17 cellular contexts compared by ENCODE assay signal in genomic region chr2:172323256-172323655, GRCh38.
DNase-seq lines count a peak whose midpoint lies in the region; ATAC-seq and TF ChIP-seq lines count a peak whose summit lies in the region.
"Had no signal": no experiment of that assay in that cellular context is flagged by ENCODE, and none has a peak within 500 bp of the region (broad histone marks: within the 10 kb centered on the region; RNA-seq: fewer than 3 reads in every experiment).

No MANE protein-coding gene starts in this region.

- H3K27me3 ChIP-seq in RWPE2 (ENCODE audit: insufficient read depth, poor library complexity, severe bottlenecking) (no peaks in the 10 kb centered on the region), foreskin keratinocyte (no peaks in the 10 kb centered on the region), neuronal stem cell (ENCODE audit: control insufficient read depth in 3 of 3, insufficient read depth in 3 of 3, low read depth in 1 of 3, low read length in 3 of 3) (no peaks in the 10 kb centered on the region), smooth muscle cell (ENCODE audit: low read depth) (no peaks in the 10 kb centered on the region)

- H3K9ac ChIP-seq in neuronal stem cell (ENCODE audit: low read depth, low read length, poor library complexity) (no peak overlapping the region), smooth muscle cell (ENCODE audit: low read depth) (no peak overlapping the region)
- H3K9ac ChIP-seq: KMS-11 had no signal

- H3K36me3 ChIP-seq in RWPE2 (ENCODE audit: low read depth) (no peaks in the 10 kb centered on the region), neuronal stem cell (replicated peaks in 1 of 2; ENCODE audit: control insufficient read depth in 2 of 2, insufficient read depth in 2 of 2, low read length in 2 of 2) (no peaks in the 10 kb centered on the region), smooth muscle cell (ENCODE audit: low read depth) (no peaks in the 10 kb centered on the region)

- H3K9me3 ChIP-seq in RWPE2 (ENCODE audit: severe bottlenecking) (no peaks in the 10 kb centered on the region), neuronal stem cell (replicated peaks in 1 of 2; ENCODE audit: control insufficient read depth in 2 of 2, insufficient read depth in 1 of 2, low read depth in 1 of 2, low read length in 2 of 2) (no peaks in the 10 kb centered on the region), smooth muscle cell (replicated peaks; ENCODE audit: low read depth) (no peaks in the 10 kb centered on the region)

- H3F3A ChIP-seq in smooth muscle cell (ENCODE audit: low read depth): peaks cover 5% of the 10 kb centered on the region

- no peak overlapping the region for H3K4ac ChIP-seq in neuronal stem cell (ENCODE audit: low read length)

- no peak overlapping the region for H4K91ac ChIP-seq in neuronal stem cell (ENCODE audit: low read depth, low read length, poor library complexity)

- no peak overlapping the region for H2BK15ac ChIP-seq in neuronal stem cell (ENCODE audit: low read length)

- no peak overlapping the region for H4K8ac ChIP-seq in neuronal stem cell (ENCODE audit: low read depth, low read length)

- WGBS in neuronal stem cell (ENCODE audit: extremely low coverage in 2 of 2, insufficient read length in 2 of 2, insufficient replicate concordance in 1 of 2), 2 donors: no CpG with 5 or more reads among the region's 6 CpGs
- WGBS in smooth muscle cell (ENCODE audit: low lambda C conversion rate): 88% methylated on average over 6 of the region's 6 CpGs

- H3K79me1 ChIP-seq in neuronal stem cell (ENCODE audit: low read depth, low read length): no peaks in the 10 kb centered on the region

- peaks cover 2% of the 10 kb centered on the region for H3K27me3 Mint-ChIP-seq in HFFc6 (ENCODE audit: insufficient read depth)

- TF ChIP-seq CTCF in HFFc6 (IDR thresholded peaks at IDR 0.05) (no peak), RWPE2 (IDR thresholded peaks at IDR 0.05; ENCODE audit: poor library complexity, severe bottlenecking) (no peak), foreskin keratinocyte (conservative IDR thresholded peaks at IDR 0.05) (no peak), smooth muscle cell (IDR thresholded peaks at IDR 0.05; ENCODE audit: borderline replicate concordance, insufficient read depth, poor library complexity, severe bottlenecking) (no peak)

- DNase-seq in HFFc6 (peak; percentile 58), RWPE2 (ENCODE audit: low spot score) (no peak), foreskin keratinocyte (peak; percentile 54 to 82), neuronal stem cell (ENCODE audit: low spot score) (no peak), smooth muscle cell (lab: John Stamatoyannopoulos, UW; ENCODE audit: unreplicated experiment) (no peak)
- DNase-seq: Calu3, DMS53, NCI-H1092, NCI-H2081 treated with DMSO at 0.1 percent for 48 hours, NCI-H510A, NCI-H774, PC-3 had no signal

- H3K4me1 Mint-ChIP-seq in HFFc6 (ENCODE audit: low read depth): peaks cover 46% of the 10 kb centered on the region

- H3K14ac ChIP-seq in neuronal stem cell (ENCODE audit: low read length): no peak overlapping the region

- H3K36me3 Mint-ChIP-seq in HFFc6 (ENCODE audit: low read depth): no peaks in the 10 kb centered on the region

- no peaks in the 10 kb centered on the region; the same call in 1 of the 2 replicates for H3K9me3 Mint-ChIP-seq in HFFc6

- H2BK5ac ChIP-seq in neuronal stem cell (ENCODE audit: low read length): no peak overlapping the region

- H3K27ac ChIP-seq in RWPE2 (ENCODE audit: poor library complexity, severe bottlenecking) (peak overlapping the region; percentile 3), foreskin keratinocyte (no peak overlapping the region), neuronal stem cell (replicated peaks; ENCODE audit: low read length) (no peak overlapping the region), smooth muscle cell (ENCODE audit: low read depth) (no peak overlapping the region)
- H3K27ac ChIP-seq: KMS-11, SK-N-MC had no signal

- no peak overlapping the region for H3K4me2 ChIP-seq in neuronal stem cell (ENCODE audit: insufficient read depth, low read length, poor library complexity, severe bottlenecking)
- no peak overlapping the region for H3K4me2 ChIP-seq in smooth muscle cell
- H3K4me2 ChIP-seq: KMS-11 had no signal

- no peaks in the 10 kb centered on the region for H4K20me1 ChIP-seq in smooth muscle cell (ENCODE audit: low read depth)

- H3K4me3 Mint-ChIP-seq in HFFc6: no peak overlapping the region

- H3K27ac Mint-ChIP-seq in HFFc6: peak overlapping the region; percentile 63; the same call in 1 of the 2 replicates

- no peak overlapping the region for H2BK120ac ChIP-seq in neuronal stem cell (ENCODE audit: low read depth, low read length)

- no peak overlapping the region for H2AK5ac ChIP-seq in neuronal stem cell (ENCODE audit: low read depth, low read length)

- H3K23ac ChIP-seq in neuronal stem cell (ENCODE audit: low read depth, low read length, poor library complexity): no peak overlapping the region

- H3K4me3 ChIP-seq in RWPE2 (ENCODE audit: severe bottlenecking) (no peak overlapping the region), neuronal stem cell (ENCODE audit: low read length in 2 of 2) (no peak overlapping the region), smooth muscle cell (no peak overlapping the region)
- H3K4me3 ChIP-seq: SK-N-MC had no signal

- peaks cover 14% of the 10 kb centered on the region for H3K4me1 ChIP-seq in RWPE2 (ENCODE audit: insufficient read depth, poor library complexity, severe bottlenecking)
- H3K4me1 ChIP-seq in foreskin keratinocyte: peaks cover 5% of the 10 kb centered on the region
- peaks cover 6 to 7% of the 10 kb centered on the region in 2 donors for H3K4me1 ChIP-seq in neuronal stem cell (ENCODE audit: control insufficient read depth in 2 of 2, insufficient read depth in 1 of 2, low read depth in 1 of 2, low read length in 2 of 2)
- no peaks in the 10 kb centered on the region for H3K4me1 ChIP-seq in smooth muscle cell (ENCODE audit: low read depth)

- peak overlapping the region; percentile 72 for H3K18ac ChIP-seq in neuronal stem cell (ENCODE audit: low read length)

- H3K79me2 ChIP-seq in smooth muscle cell (ENCODE audit: low read depth): no peaks in the 10 kb centered on the region

- no peak overlapping the region for H2AFZ ChIP-seq in neuronal stem cell (ENCODE audit: low read length)
- H2AFZ ChIP-seq in smooth muscle cell (ENCODE audit: low read depth): no peak overlapping the region

- no peak overlapping the region for H2BK12ac ChIP-seq in neuronal stem cell (ENCODE audit: low read length)

- peak; percentile 82 for ATAC-seq in RWPE2 (ENCODE audit: low read depth)
- peak; percentile 52 for ATAC-seq in foreskin keratinocyte
- ATAC-seq in GM18520 (IDR thresholded peaks at IDR 0.05; ENCODE audit: unreplicated experiment): no peak
- ATAC-seq in GM21723 (IDR thresholded peaks at IDR 0.05; ENCODE audit: unreplicated experiment): no peak
- ATAC-seq: PC-3, Right ventricle myocardium inferior had no signal

Comparison
In these comparisons a context has a peak if more than half of its experiments do, and no peak if none do; other contexts are left out.
1. DNase-seq: peak in HFFc6 (single experiment) and foreskin keratinocyte (2 of 2); none in RWPE2 (single experiment), neuronal stem cell (single experiment) and smooth muscle cell (single experiment).
2. ATAC-seq: peak in RWPE2 (single experiment) and foreskin keratinocyte (single experiment); none in GM18520 (single experiment) and GM21723 (single experiment).